In genomic region chr19:46980756-46981155, GRCh38 we compare ENCODE assay signal across 20 cellular contexts. TPM values are rescaled to one million over a fixed set of nuclear protein-coding genes. Genes with fewer than 3 reads are reported as not detected.
DNase-seq lines count a peak whose midpoint lies in the region; ATAC-seq and TF ChIP-seq lines count a peak whose summit lies in the region.
"Had no signal": no experiment of that assay in that cellular context is flagged by ENCODE, and none has a peak within 500 bp of the region (broad histone marks: within the 10 kb centered on the region; RNA-seq: fewer than 3 reads in every experiment).

No MANE protein-coding gene starts in this region.

- H3K4me3 ChIP-seq in OCI-LY1 (ENCODE audit: low read depth, low read length, poor library complexity, severe bottlenecking) = no peak overlapping the region
- H3K4me3 ChIP-seq in skeletal muscle tissue (ENCODE audit: low read length in 3 of 3) = no peak overlapping the region
- H3K4me3 ChIP-seq: breast epithelium, stomach had no signal

- no peak overlapping the region for H3K9ac ChIP-seq in OCI-LY1 (ENCODE audit: low read length)
- no peak overlapping the region for H3K9ac ChIP-seq in skeletal muscle tissue (ENCODE audit: low read depth in 1 of 3, low read length in 3 of 3)

- H4K20me1 ChIP-seq in OCI-LY1 (ENCODE audit: insufficient read depth, low read length) = no peaks in the 10 kb centered on the region

- no peaks in the 10 kb centered on the region for H3F3A ChIP-seq in OCI-LY1 (ENCODE audit: insufficient read depth, low read length)

- ATAC-seq in effector memory CD8-positive, alpha-beta T cell (replicated peaks) = peak; percentile 69
- no peak for ATAC-seq in HG02798 (IDR thresholded peaks at IDR 0.05; ENCODE audit: poor library complexity, unreplicated experiment)
- ATAC-seq: activated CD4-positive, CD25-positive, alpha-beta regulatory T cell treated with anti-CD3 and anti-CD28 coated beads, Interleukin-2, amount 50 U/mL, for 24 hours; right cardiac atrium had no signal

- H3K79me2 ChIP-seq in OCI-LY1 (ENCODE audit: insufficient read depth, low read length) = no peaks in the 10 kb centered on the region

- CTCF ChIA-PET in activated naive CD4-positive, alpha-beta T cell treated with anti-CD3 and anti-CD28 coated beads, Interleukin-2, amount 10 ng/mL, durations not matched to agents 7 days and 5 days (lab: Charles Lee) = interaction anchor here (1.2 kb wide), 1 partner anchor 10 kb away, joined by 4 read pairs; no protein-coding TSS in a partner anchor

- no peaks in the 10 kb centered on the region for H3K9me3 ChIP-seq in OCI-LY1 (ENCODE audit: low read length)
- H3K9me3 ChIP-seq in skeletal muscle tissue (ENCODE audit: control insufficient read depth in 3 of 3, low read length in 3 of 3) = no peaks in the 10 kb centered on the region
- H3K9me3 ChIP-seq: breast epithelium, stomach had no signal

- DNase-seq in activated naive CD8-positive, alpha-beta T cell treated with anti-CD3 and anti-CD28 coated beads for 36 hours = no peak
- DNase-seq in effector memory CD8-positive, alpha-beta T cell = peak in 1 of 3 experiments; percentile 19
- DNase-seq in occipital lobe (lab: John Stamatoyannopoulos, UW) = no peak
- no peak for DNase-seq in activated naive CD4-positive, alpha-beta T cell treated with anti-CD3 and anti-CD28 coated beads, Interleukin-2, amount 10 ng/mL, durations not matched to agents 7 days and 5 days
- DNase-seq: activated CD8-positive, alpha-beta memory T cell treated with anti-CD3 and anti-CD28 coated beads, Interleukin-2, amount 50 U/mL, for 4 hours; effector CD8-positive, alpha-beta T cell; islet precursor cell; NCI-H2029 treated with DMSO at 0.1 percent for 48 hours; NCI-H510A treated with DMSO at 0.1 percent for 48 hours; right cardiac atrium; SIG-M5; stomach; T-helper 9 cell had no signal

- no peak for TF ChIP-seq CTCF in OCI-LY1 (IDR thresholded peaks at IDR 0.05; ENCODE audit: low read length)

- no peaks in the 10 kb centered on the region for H3K9me3 Mint-ChIP-seq in activated naive CD8-positive, alpha-beta T cell (ENCODE audit: low read depth)
- H3K9me3 Mint-ChIP-seq in activated naive CD8-positive, alpha-beta T cell treated with anti-CD3 and anti-CD28 coated beads for 36 hours = no peaks in the 10 kb centered on the region
- no peaks in the 10 kb centered on the region for H3K9me3 Mint-ChIP-seq in effector memory CD8-positive, alpha-beta T cell
- no peaks in the 10 kb centered on the region for H3K9me3 Mint-ChIP-seq in activated naive CD4-positive, alpha-beta T cell treated with anti-CD3 and anti-CD28 coated beads, Interleukin-2, amount 10 ng/mL, durations not matched to agents 7 days and 5 days
- H3K9me3 Mint-ChIP-seq: activated naive CD4-positive, alpha-beta T cell treated with anti-CD3 and anti-CD28 coated beads, Interleukin-2, amount 50 U/mL, for 24 hours had no signal

- peaks cover 29% of the 10 kb centered on the region for H3K4me1 Mint-ChIP-seq in activated naive CD8-positive, alpha-beta T cell (ENCODE audit: low read depth)
- peaks cover 16% of the 10 kb centered on the region for H3K4me1 Mint-ChIP-seq in activated naive CD8-positive, alpha-beta T cell treated with anti-CD3 and anti-CD28 coated beads for 36 hours
- peaks cover 54 to 58% of the 10 kb centered on the region in 2 donors for H3K4me1 Mint-ChIP-seq in effector memory CD8-positive, alpha-beta T cell (ENCODE audit: low read depth in 2 of 2)
- peaks cover 7% of the 10 kb centered on the region for H3K4me1 Mint-ChIP-seq in activated naive CD4-positive, alpha-beta T cell treated with anti-CD3 and anti-CD28 coated beads, Interleukin-2, amount 10 ng/mL, durations not matched to agents 7 days and 5 days

- H3K27ac ChIP-seq in OCI-LY1 (ENCODE audit: low read depth, low read length, poor library complexity, severe bottlenecking) = peak overlapping the region; percentile 2
- H3K27ac ChIP-seq in skeletal muscle tissue (ENCODE audit: low read depth, low read length) = peak overlapping the region; percentile 56

- H3K36me3 ChIP-seq in OCI-LY1 (ENCODE audit: insufficient read depth, low read length) = peaks cover 12% of the 10 kb centered on the region; the same call in 1 of the 2 replicates
- H3K36me3 ChIP-seq in skeletal muscle tissue (ENCODE audit: control insufficient read depth in 3 of 3, insufficient read depth in 3 of 3, low read length in 3 of 3) = no peaks in the 10 kb centered on the region
- H3K36me3 ChIP-seq: breast epithelium, stomach had no signal

- no peaks in the 10 kb centered on the region for H3K27me3 ChIP-seq in OCI-LY1 (ENCODE audit: insufficient read depth, low read length)
- no peaks in the 10 kb centered on the region for H3K27me3 ChIP-seq in skeletal muscle tissue (ENCODE audit: control insufficient read depth in 3 of 3, insufficient read depth in 3 of 3, low read length in 3 of 3)
- H3K27me3 ChIP-seq: breast epithelium, stomach had no signal

- H3K4me1 ChIP-seq in OCI-LY1 (ENCODE audit: insufficient read depth, low read length, severe bottlenecking) = peaks cover 4% of the 10 kb centered on the region
- H3K4me1 ChIP-seq in skeletal muscle tissue (ENCODE audit: control insufficient read depth in 3 of 3, insufficient read depth in 3 of 3, low read length in 3 of 3) = peaks cover 77 to 90% (median 83%) of the 10 kb centered on the region in 3 donors

- peak overlapping the region; percentile 50 for H3K27ac Mint-ChIP-seq in activated naive CD8-positive, alpha-beta T cell
- no peak overlapping the region for H3K27ac Mint-ChIP-seq in activated naive CD8-positive, alpha-beta T cell treated with anti-CD3 and anti-CD28 coated beads for 36 hours
- peak overlapping the region; percentile 58 to 59 for H3K27ac Mint-ChIP-seq in effector memory CD8-positive, alpha-beta T cell
- H3K27ac Mint-ChIP-seq in activated naive CD4-positive, alpha-beta T cell treated with anti-CD3 and anti-CD28 coated beads, Interleukin-2, amount 10 ng/mL, durations not matched to agents 7 days and 5 days = no peak overlapping the region

- no peak overlapping the region for H3K4me2 ChIP-seq in OCI-LY1 (ENCODE audit: low read length)

- H3K36me3 Mint-ChIP-seq in activated naive CD8-positive, alpha-beta T cell = no peaks in the 10 kb centered on the region
- H3K36me3 Mint-ChIP-seq in activated naive CD8-positive, alpha-beta T cell treated with anti-CD3 and anti-CD28 coated beads for 36 hours = peaks cover 3% of the 10 kb centered on the region
- peaks cover 35% of the 10 kb centered on the region for H3K36me3 Mint-ChIP-seq in effector memory CD8-positive, alpha-beta T cell (ENCODE audit: insufficient read depth)
- H3K36me3 Mint-ChIP-seq in activated naive CD4-positive, alpha-beta T cell treated with anti-CD3 and anti-CD28 coated beads, Interleukin-2, amount 10 ng/mL, durations not matched to agents 7 days and 5 days = no peaks in the 10 kb centered on the region
- H3K36me3 Mint-ChIP-seq: activated naive CD4-positive, alpha-beta T cell treated with anti-CD3 and anti-CD28 coated beads, Interleukin-2, amount 50 U/mL, for 24 hours had no signal

- H3K27me3 Mint-ChIP-seq in activated naive CD8-positive, alpha-beta T cell = no peaks in the 10 kb centered on the region
- H3K27me3 Mint-ChIP-seq in activated naive CD8-positive, alpha-beta T cell treated with anti-CD3 and anti-CD28 coated beads for 36 hours = no peaks in the 10 kb centered on the region
- no peaks in the 10 kb centered on the region for H3K27me3 Mint-ChIP-seq in effector memory CD8-positive, alpha-beta T cell
- H3K27me3 Mint-ChIP-seq in activated naive CD4-positive, alpha-beta T cell treated with anti-CD3 and anti-CD28 coated beads, Interleukin-2, amount 10 ng/mL, durations not matched to agents 7 days and 5 days = no peaks in the 10 kb centered on the region
- H3K27me3 Mint-ChIP-seq: activated naive CD4-positive, alpha-beta T cell treated with anti-CD3 and anti-CD28 coated beads, Interleukin-2, amount 50 U/mL, for 24 hours had no signal

- no peak overlapping the region for H3K4me3 Mint-ChIP-seq in activated naive CD8-positive, alpha-beta T cell
- H3K4me3 Mint-ChIP-seq in activated naive CD8-positive, alpha-beta T cell treated with anti-CD3 and anti-CD28 coated beads for 36 hours = no peak overlapping the region
- H3K4me3 Mint-ChIP-seq in effector memory CD8-positive, alpha-beta T cell = peak overlapping the region; percentile 17 to 18
- H3K4me3 Mint-ChIP-seq in activated naive CD4-positive, alpha-beta T cell treated with anti-CD3 and anti-CD28 coated beads, Interleukin-2, amount 10 ng/mL, durations not matched to agents 7 days and 5 days = no peak overlapping the region
- H3K4me3 Mint-ChIP-seq: activated naive CD4-positive, alpha-beta T cell treated with anti-CD3 and anti-CD28 coated beads, Interleukin-2, amount 50 U/mL, for 24 hours had no signal

- H3K9me2 ChIP-seq in OCI-LY1 (ENCODE audit: low read depth, low read length) = no peaks in the 10 kb centered on the region

- H2AFZ ChIP-seq in OCI-LY1 (ENCODE audit: low read length) = no peak overlapping the region

RNA-seq across cellular contexts. Expression of gene NPAS1, which starts 38.9 kb away (rescaled TPM):
- under 1 TPM; 0.52 to 0.91 TPM for total RNA-seq in activated naive CD8-positive, alpha-beta T cell treated with anti-CD3 and anti-CD28 coated beads for 36 hours
- total RNA-seq in skeletal muscle tissue (1.0 TPM), occipital lobe (5.8 TPM)

Comparison
In these comparisons a context has a peak if more than half of its experiments do, and no peak if none do; other contexts are left out.
1. H3K27ac Mint-ChIP-seq: peak in activated naive CD8-positive, alpha-beta T cell (single experiment) and effector memory CD8-positive, alpha-beta T cell (2 of 2); none in activated naive CD8-positive, alpha-beta T cell treated with anti-CD3 and anti-CD28 coated beads for 36 hours (single experiment) and activated naive CD4-positive, alpha-beta T cell treated with anti-CD3 and anti-CD28 coated beads, Interleukin-2, amount 10 ng/mL, durations not matched to agents 7 days and 5 days (single experiment).
2. H3K4me3 Mint-ChIP-seq: peak in effector memory CD8-positive, alpha-beta T cell (2 of 2); none in activated naive CD8-positive, alpha-beta T cell (single experiment), activated naive CD8-positive, alpha-beta T cell treated with anti-CD3 and anti-CD28 coated beads for 36 hours (single experiment) and activated naive CD4-positive, alpha-beta T cell treated with anti-CD3 and anti-CD28 coated beads, Interleukin-2, amount 10 ng/mL, durations not matched to agents 7 days and 5 days (single experiment).